ENCODE assay signal across 16 cellular contexts in the genomic region with DNA sequence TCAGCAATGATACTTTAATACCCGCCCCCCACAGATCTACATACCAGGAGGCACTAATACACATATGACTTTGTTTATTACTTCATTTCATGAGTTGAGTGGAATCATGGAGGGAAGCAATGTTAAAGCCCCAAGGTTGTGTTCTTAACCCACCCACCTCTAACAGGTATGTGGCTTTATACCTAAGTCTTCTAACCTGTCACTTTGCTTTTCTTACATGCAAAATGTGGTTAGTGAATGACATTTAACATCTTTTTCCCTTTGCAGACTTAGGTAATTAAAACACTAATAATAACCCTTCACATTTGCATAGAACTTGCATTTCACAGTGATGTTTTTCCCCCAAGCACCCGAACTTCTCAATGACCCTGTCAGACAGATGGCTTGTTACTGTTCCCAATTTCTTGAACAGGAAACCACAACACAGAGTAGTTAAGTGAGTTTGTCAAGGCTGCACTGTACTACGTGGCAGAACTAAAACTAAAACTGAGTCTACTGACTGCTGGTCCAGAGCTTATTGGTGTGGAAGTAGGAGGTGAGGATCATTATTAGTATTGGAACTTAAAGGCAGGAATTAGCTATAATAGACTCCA.
"Had no signal": no experiment of that assay in that cellular context is flagged by ENCODE, and none has a peak within 500 bp of the region (broad histone marks: within the 10 kb centered on the region; RNA-seq: fewer than 3 reads in every experiment).

No MANE protein-coding gene starts in this region.

- DNase-seq: activated B cell treated with CpG ODN at 0.5 μM for 24 hours; activated CD4-positive, alpha-beta T cell treated with anti-CD3 and anti-CD28 coated beads, Interleukin-2, amount 10 ng/mL, durations not matched to agents 7 days and 5 days; activated CD8-positive, alpha-beta memory T cell treated with anti-CD3 and anti-CD28 coated beads for 24 hours; activated naive CD4-positive, alpha-beta T cell; activated naive CD8-positive, alpha-beta T cell treated with anti-CD3 and anti-CD28 coated beads, Interleukin-2, amount 10 ng/mL, durations not matched to agents 7 days and 5 days; cortex of kidney; effector CD4-positive, alpha-beta T cell; esophagus squamous epithelium; hippocampal formation; kidney; left lung; mammary epithelial cell; stimulated activated CD4-positive, alpha-beta T cell treated with anti-CD3 and anti-CD28 coated beads, Interleukin-1b, Interleukin-23, amount 100 ng/mL, for 48 hours; thyroid gland had no signal

- H3K9ac ChIP-seq: neural progenitor cell had no signal

- H3K27me3 Mint-ChIP-seq: activated B cell treated with CpG ODN at 0.5 μM for 24 hours; activated CD4-positive, alpha-beta T cell treated with anti-CD3 and anti-CD28 coated beads, Interleukin-2, amount 10 ng/mL, durations not matched to agents 7 days and 5 days had no signal

- H3K36me3 Mint-ChIP-seq: activated naive CD8-positive, alpha-beta T cell treated with anti-CD3 and anti-CD28 coated beads, Interleukin-2, amount 10 ng/mL, durations not matched to agents 7 days and 5 days had no signal

- ATAC-seq: left lung had no signal

- H3K27ac ChIP-seq: esophagus squamous epithelium, left lung, neural progenitor cell, thyroid gland had no signal

- H3K27me3 ChIP-seq: esophagus squamous epithelium, left lung, neural progenitor cell, thyroid gland had no signal

- H3K9me3 ChIP-seq: esophagus squamous epithelium, thyroid gland had no signal

- H3K4me1 ChIP-seq: esophagus squamous epithelium, left lung, neural progenitor cell had no signal

- H3K4me3 Mint-ChIP-seq: activated B cell treated with CpG ODN at 0.5 μM for 24 hours; activated CD4-positive, alpha-beta T cell treated with anti-CD3 and anti-CD28 coated beads, Interleukin-2, amount 10 ng/mL, durations not matched to agents 7 days and 5 days; activated naive CD8-positive, alpha-beta T cell treated with anti-CD3 and anti-CD28 coated beads, Interleukin-2, amount 10 ng/mL, durations not matched to agents 7 days and 5 days; activated T-helper 1 cell treated with anti-CD3 and anti-CD28 coated beads, Interleukin-12 subunit alpha, Interleukin-12 subunit beta, Interleukin-2, Interleukin-4 antibody, amounts not matched to agents 30 ng/mL and 10 ng/mL and 1 ng/mL, durations not matched to agents 14 hours and 24 hours and 36 hours; neural progenitor cell had no signal

- H3K4me1 Mint-ChIP-seq: activated B cell treated with CpG ODN at 0.5 μM for 24 hours; activated CD4-positive, alpha-beta T cell treated with anti-CD3 and anti-CD28 coated beads, Interleukin-2, amount 10 ng/mL, durations not matched to agents 7 days and 5 days; activated naive CD8-positive, alpha-beta T cell treated with anti-CD3 and anti-CD28 coated beads, Interleukin-2, amount 10 ng/mL, durations not matched to agents 7 days and 5 days had no signal

- H3K4me3 ChIP-seq: esophagus squamous epithelium, left lung, neural progenitor cell, thyroid gland had no signal

- H3K27ac Mint-ChIP-seq: activated B cell treated with CpG ODN at 0.5 μM for 24 hours; activated CD4-positive, alpha-beta T cell treated with anti-CD3 and anti-CD28 coated beads, Interleukin-2, amount 10 ng/mL, durations not matched to agents 7 days and 5 days; activated naive CD8-positive, alpha-beta T cell treated with anti-CD3 and anti-CD28 coated beads, Interleukin-2, amount 10 ng/mL, durations not matched to agents 7 days and 5 days; activated T-helper 1 cell treated with anti-CD3 and anti-CD28 coated beads, Interleukin-12 subunit alpha, Interleukin-12 subunit beta, Interleukin-2, Interleukin-4 antibody, amounts not matched to agents 30 ng/mL and 10 ng/mL and 1 ng/mL, durations not matched to agents 14 hours and 24 hours and 36 hours had no signal

- H2AFZ ChIP-seq: neural progenitor cell had no signal

- H3K4me2 ChIP-seq: neural progenitor cell had no signal

- H3K36me3 ChIP-seq: esophagus squamous epithelium, left lung, neural progenitor cell, thyroid gland had no signal
